In genomic region chr3:9316881-9317341, GRCh38 we compare ENCODE assay signal across 9 cellular contexts. TPM values are rescaled to one million over a fixed set of nuclear protein-coding genes. Genes with fewer than 3 reads are reported as not detected.
A peak's percentile ranks its signal among the peaks of the same experiment; 100 is the strongest.
DNase-seq lines count a peak whose midpoint lies in the region; ATAC-seq and TF ChIP-seq lines count a peak whose summit lies in the region.
"Had no signal": no experiment of that assay in that cellular context is flagged by ENCODE, and none has a peak within 500 bp of the region (broad histone marks: within the 10 kb centered on the region; RNA-seq: fewer than 3 reads in every experiment).

No MANE protein-coding gene starts in this region.

- H3K4me3 Mint-ChIP-seq in T-helper 17 cell, result no peak overlapping the region
- H3K4me3 Mint-ChIP-seq: activated naive CD8-positive, alpha-beta T cell treated with anti-CD3 and anti-CD28 coated beads, Interleukin-2, amount 50 U/mL, for 24 hours had no signal

- TF ChIP-seq CTCF in AG09309 (IDR thresholded peaks at IDR 0.05; ENCODE audit: control insufficient read depth, insufficient read depth, low read depth, low read length, missing control alignments), result no peak

- H3K4me3 ChIP-seq in AG09309 (ENCODE audit: control insufficient read depth, low read depth, low read length), result peak overlapping the region; percentile 19

- intact Hi-C loops in left ventricle myocardium superior (cut with micrococcal nuclease) (no loop called here), posterior cingulate gyrus (cut with DNase I) (no loop called here)

- H3K27ac Mint-ChIP-seq in T-helper 17 cell, result no peak overlapping the region
- H3K27ac Mint-ChIP-seq: activated naive CD8-positive, alpha-beta T cell treated with anti-CD3 and anti-CD28 coated beads, Interleukin-2, amount 50 U/mL, for 24 hours had no signal

- H3K36me3 Mint-ChIP-seq in T-helper 17 cell (ENCODE audit: low read depth), result peaks cover 2% of the 10 kb centered on the region

- H3K4me1 Mint-ChIP-seq in T-helper 17 cell, result no peaks in the 10 kb centered on the region
- H3K4me1 Mint-ChIP-seq: activated naive CD8-positive, alpha-beta T cell treated with anti-CD3 and anti-CD28 coated beads, Interleukin-2, amount 50 U/mL, for 24 hours had no signal

- ATAC-seq in left ventricle myocardium superior (peak; percentile 73), T-helper 17 cell (no peak)
- ATAC-seq: activated naive CD8-positive, alpha-beta T cell treated with anti-CD3 and anti-CD28 coated beads, Interleukin-2, amount 50 U/mL, for 24 hours had no signal

- DNase-seq in AG09309 (ENCODE audit: low read depth) (no peak), amygdala (lab: John Stamatoyannopoulos, UW) (peak in 47 of 56 donors; percentile 3 to 77 (median 39)), left ventricle myocardium superior (peak; percentile 35), posterior cingulate gyrus (peak; percentile 15 to 83 (median 35)), T-helper 17 cell (no peak), NK-92 (lab: John Stamatoyannopoulos, UW; ENCODE audit: unreplicated experiment) (no peak), COLO668 (lab: John Stamatoyannopoulos, UW; ENCODE audit: unreplicated experiment) (no peak)
- no peak for DNase-seq in activated CD8-positive, alpha-beta memory T cell treated with anti-CD3 and anti-CD28 coated beads, Interleukin-2, amount 50 U/mL, for 48 hours
- DNase-seq: activated naive CD8-positive, alpha-beta T cell treated with anti-CD3 and anti-CD28 coated beads, Interleukin-2, amount 50 U/mL, for 24 hours had no signal

- H3K9me3 ChIP-seq in T-helper 17 cell (ENCODE audit: control insufficient read depth, low read length, poor library complexity, severe bottlenecking), result no peaks in the 10 kb centered on the region

- peaks cover 28% of the 10 kb centered on the region for H3K27me3 Mint-ChIP-seq in T-helper 17 cell

RNA-seq across cellular contexts. Expression of gene THUMPD3, which starts 45.9 kb away (rescaled TPM):
- total RNA-seq in left ventricle myocardium superior (58.6 TPM), T-helper 17 cell (10 to 100 TPM; 36.9 to 50.3 TPM)

Comparison
In these comparisons a context has a peak if more than half of its experiments do, and no peak if none do; other contexts are left out.
1. DNase-seq: peak in amygdala (47 of 56), left ventricle myocardium superior (single experiment) and posterior cingulate gyrus (10 of 10); none in AG09309 (single experiment), T-helper 17 cell (0 of 3), NK-92 (single experiment), activated CD8-positive, alpha-beta memory T cell treated with anti-CD3 and anti-CD28 coated beads, Interleukin-2, amount 50 U/mL, for 48 hours (single experiment) and COLO668 (single experiment).